11 cellular contexts compared by ENCODE assay signal in the genomic region with DNA sequence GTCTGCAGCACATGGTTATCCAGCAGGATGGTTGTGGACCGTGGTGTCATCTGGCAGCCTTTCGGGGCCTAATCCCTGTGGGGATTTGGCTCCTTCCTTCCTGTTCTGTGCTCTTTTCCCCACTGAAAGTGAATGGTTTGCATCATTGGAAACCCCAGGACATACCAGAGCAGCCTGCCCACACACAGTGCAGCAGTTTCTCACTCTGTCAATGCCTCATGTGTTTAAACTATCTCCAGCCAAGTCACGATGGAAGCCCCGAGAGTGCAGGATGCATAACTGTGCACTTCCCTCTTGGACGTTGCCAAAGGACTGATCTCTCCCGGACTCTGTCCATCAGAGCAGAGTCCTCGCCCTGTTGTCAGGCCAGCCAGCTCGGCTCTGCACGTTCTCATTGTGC. TPM values are rescaled to one million over a fixed set of nuclear protein-coding genes. Genes with fewer than 3 reads are reported as not detected.
DNase-seq lines count a peak whose midpoint lies in the region; ATAC-seq, FAIRE-seq and TF ChIP-seq lines count a peak whose summit lies in the region.
"Had no signal": no experiment of that assay in that cellular context is flagged by ENCODE, and none has a peak within 500 bp of the region (broad histone marks: within the 10 kb centered on the region; RNA-seq: fewer than 3 reads in every experiment).

No MANE protein-coding gene starts in this region.

- WGBS in H1 (ENCODE audit: extremely low coverage in 1 of 2, insufficient coverage in 1 of 2, insufficient read length in 1 of 2, insufficient replicate concordance in 2 of 2, low coverage in 1 of 2, low lambda C conversion rate in 2 of 2, missing lambda C conversion rate in 1 of 2), 2 experiments = 95% methylated on average over 9 of the region's 9 CpGs; no CpG with 5 or more reads in 1 of the 2 experiments
- 25 to 27% methylated on average over 9 of the region's 9 CpGs for WGBS in tibial nerve, 2 donors

- POLR2A ChIA-PET in H1 (lab: Charles Lee; ENCODE audit: partially characterized antibody) = no interaction called here

- no peak overlapping the region for H4K5ac ChIP-seq in H1 (ENCODE audit: insufficient read length, low read depth, low read length)

- H3K9ac ChIP-seq in H1 (replicated peaks in 1 of 4; ENCODE audit: extremely low read depth in 1 of 4, low read depth in 3 of 4, low read length in 3 of 4) = peak overlapping the region in 1 of 4 experiments; percentile 32; a peak in 1 of 7 replicates

- no peak for FAIRE-seq in H1 (lab: Jason Lieb, UNC)
- FAIRE-seq: A204.1 had no signal

- H3K23ac ChIP-seq in H1 (ENCODE audit: insufficient read length) = no peak overlapping the region

- TF ChIP-seq RAD21 in H1 (IDR thresholded peaks at IDR 0.05 in 1 of 2, conservative IDR thresholded peaks at IDR 0.05 in 1 of 2; ENCODE audit: low read depth in 2 of 2, low read length in 2 of 2) = no peak

- H2BK12ac ChIP-seq in H1 (ENCODE audit: low read depth, low read length) = no peak overlapping the region

- H3K4me3 ChIP-seq in H1 (ENCODE audit: extremely low read depth in 1 of 4, insufficient read depth in 2 of 4, low read depth in 3 of 4, low read length in 4 of 4) (no peak overlapping the region), lower lobe of right lung (no peak overlapping the region), tibial nerve (no peak overlapping the region)

- H3K27ac ChIP-seq in H1 (ENCODE audit: low read depth, low read length) = no peak overlapping the region
- no peak overlapping the region for H3K27ac ChIP-seq in lower lobe of right lung
- peak overlapping the region in 1 of 4 donors; percentile 52 for H3K27ac ChIP-seq in tibial nerve

- no peak overlapping the region for H3K56ac ChIP-seq in H1 (replicated peaks; ENCODE audit: insufficient read length, low read depth, low read length)

- H3K23me2 ChIP-seq in H1 (ENCODE audit: low read depth, low read length) = no peaks in the 10 kb centered on the region

- H3K4ac ChIP-seq in H1 (replicated peaks; ENCODE audit: insufficient read length, low read depth, low read length) = no peak overlapping the region

- H3K18ac ChIP-seq in H1 (ENCODE audit: extremely low read depth, low read length) = no peak overlapping the region

- peaks cover 0 to 3% (median 0%) of the 10 kb centered on the region in 4 experiments; a peak in 1 of 8 replicates for H3K36me3 ChIP-seq in H1 (ENCODE audit: control insufficient read depth in 2 of 4, insufficient read depth in 4 of 4, low read length in 3 of 4)
- peaks cover 41% of the 10 kb centered on the region for H3K36me3 ChIP-seq in lower lobe of right lung
- peaks cover 0 to 30% (median 10%) of the 10 kb centered on the region in 3 donors for H3K36me3 ChIP-seq in tibial nerve

- H2AFZ ChIP-seq in H1 (ENCODE audit: low read length) = no peak overlapping the region

- CTCF ChIA-PET in H1 (lab: Charles Lee; ENCODE audit: partially characterized antibody) = interaction anchor here (0.7 to 1.2 kb wide), 3 partner anchors 8 to 98 kb away, joined by 3 to 4 read pairs (median 3); no protein-coding TSS in a partner anchor

- TF ChIP-seq EP300 in H1 (IDR thresholded peaks at IDR 0.05; ENCODE audit: borderline replicate concordance in 1 of 2, low read depth in 2 of 2, low read length in 2 of 2) = no peak
- TF ChIP-seq EP300 in tibial nerve (IDR thresholded peaks at IDR 0.05) = peak in 1 of 2 donors; percentile 78

- H3K9me3 ChIP-seq in H1 (ENCODE audit: insufficient read depth in 2 of 2, low read depth in 1 of 2, low read length in 1 of 2) (no peaks in the 10 kb centered on the region), lower lobe of right lung (no peaks in the 10 kb centered on the region), tibial nerve (no peaks in the 10 kb centered on the region)

- peak; percentile 34 to 80 for ATAC-seq in lower lobe of right lung
- no peak for ATAC-seq in HG02973 (IDR thresholded peaks at IDR 0.05; ENCODE audit: unreplicated experiment)

- intact Hi-C loops in lower lobe of right lung (cut with DNase I) = no loop called here

- no peak overlapping the region for H2BK5ac ChIP-seq in H1 (ENCODE audit: low read depth, low read length)

- no peaks in the 10 kb centered on the region for H3K79me1 ChIP-seq in H1 (ENCODE audit: low read depth, low read length)

- H2BK20ac ChIP-seq in H1 (ENCODE audit: low read length) = no peak overlapping the region

- no peak overlapping the region for H3K4me2 ChIP-seq in H1 (ENCODE audit: insufficient read depth in 1 of 2, low read depth in 2 of 2, low read length in 2 of 2)

- DNase-seq in activated effector memory CD4-positive, alpha-beta T cell treated with anti-CD3 and anti-CD28 coated beads, Interleukin-2, amount 50 U/mL, for 16 hours = peak; percentile 55
- no peak for DNase-seq in activated effector memory CD4-positive, alpha-beta T cell treated with Interleukin-2 at 50 U/mL for 16 hours
- DNase-seq in H1 (ENCODE audit: low read depth in 1 of 2, low spot score in 2 of 2) (no peak), lower lobe of right lung (no peak), tibial nerve (ENCODE audit: low spot score in 2 of 2) (peak; percentile 59 to 79), DMS114 treated with DMSO at 0.1 percent for 48 hours (lab: John Stamatoyannopoulos, UW; ENCODE audit: unreplicated experiment) (no peak)
- no peak for DNase-seq in activated CD4-positive, alpha-beta T cell treated with anti-CD3 and anti-CD28 coated beads for 48 hours
- DNase-seq: activated T-cell treated with anti-CD3 and anti-CD28 coated beads, Interleukin-2, amount 50 U/mL, for 48 hours; effector CD4-positive, alpha-beta T cell had no signal

- H4K20me1 ChIP-seq in H1 (replicated peaks in 1 of 2; ENCODE audit: control insufficient read depth in 1 of 2, insufficient read depth in 2 of 2, low read length in 2 of 2) = peaks cover 0 to 2% of the 10 kb centered on the region in 2 experiments

- H2BK120ac ChIP-seq in H1 (replicated peaks; ENCODE audit: low read depth, low read length) = no peak overlapping the region

- TF ChIP-seq POLR2A in H1 (IDR thresholded peaks at IDR 0.05; ENCODE audit: control extremely low read depth in 1 of 2, low read depth in 2 of 2, low read length in 2 of 2) (no peak), tibial nerve (IDR thresholded peaks at IDR 0.05) (no peak)

- TF ChIP-seq CTCF in H1 (IDR thresholded peaks at IDR 0.05; ENCODE audit: control extremely low read depth in 1 of 3, insufficient read depth in 1 of 3, low read depth in 1 of 3, low read length in 3 of 3) (no peak), lower lobe of right lung (IDR thresholded peaks at IDR 0.05) (no peak), tibial nerve (IDR thresholded peaks at IDR 0.05) (no peak)

- peak overlapping the region; percentile 19; the same call in 1 of the 2 replicates for H2BK15ac ChIP-seq in H1 (ENCODE audit: low read length)

- H2AK5ac ChIP-seq in H1 (ENCODE audit: low read depth, low read length) = no peak overlapping the region

- H3K4me1 ChIP-seq in H1 (replicated peaks in 1 of 4; ENCODE audit: control insufficient read depth in 3 of 4, insufficient read depth in 4 of 4, low read length in 3 of 4) (0 out of 7 replicates have a peak, but pooled peaks cover 0 to 4% (median 0%) of the 10 kb centered on the region in 4 experiments), lower lobe of right lung (peaks cover 17% of the 10 kb centered on the region), tibial nerve (peaks cover 0 to 4% (median 0%) of the 10 kb centered on the region in 4 donors)

- H4K91ac ChIP-seq in H1 (replicated peaks; ENCODE audit: insufficient read length, low read length) = no peak overlapping the region

- H3K79me2 ChIP-seq in H1 (ENCODE audit: control insufficient read depth in 1 of 2, insufficient read depth in 2 of 2, low read length in 2 of 2) = no peaks in the 10 kb centered on the region

- no peaks in the 10 kb centered on the region for H3K27me3 ChIP-seq in H1 (replicated peaks in 1 of 4; ENCODE audit: control insufficient read depth in 3 of 4, extremely low read depth in 1 of 4, insufficient read depth in 3 of 4, low read length in 3 of 4)
- no peaks in the 10 kb centered on the region for H3K27me3 ChIP-seq in lower lobe of right lung (ENCODE audit: low read depth)
- no peaks in the 10 kb centered on the region for H3K27me3 ChIP-seq in tibial nerve

- no peak overlapping the region for H4K8ac ChIP-seq in H1 (ENCODE audit: extremely low read depth, insufficient read depth, low read length)

- H3K14ac ChIP-seq in H1 (ENCODE audit: insufficient read length) = no peak overlapping the region

TF ChIP-seq in H1, 55 proteins besides CTCF, POLR2A, EP300 and RAD21:
- no peak for TF ChIP-seq RXRA (IDR thresholded peaks at IDR 0.05; ENCODE audit: insufficient read depth, low read depth, low read length)
- no peak for TF ChIP-seq CREB1 (IDR thresholded peaks at IDR 0.05)
- no peak for TF ChIP-seq SP1 (IDR thresholded peaks at IDR 0.05; ENCODE audit: low read depth, low read length)

RNA-seq across cellular contexts. Expression of a gene that starts 29.0 kb away (rescaled TPM):
- total RNA-seq in H1 (2021; fragmentation: NEBNext Ultra II Directional; extraction: Animal tissue kit (Norgen Biotek cat#: 25700)) = 0.99 and 1.5 TPM in 2 replicates
- 0.77 and 1.5 TPM in 2 replicates for polyA plus RNA-seq in H1 (2011; rRNA removed)
- 0.78 TPM for polyA plus RNA-seq in H1 (2011; cell fraction: cytosol; rRNA removed)
- 5.4 TPM for polyA plus RNA-seq in H1 (2011; cell fraction: nucleus; rRNA removed)
- polyA plus RNA-seq in H1 (2012, experiment 1 of 2) = 0.54 to 0.84 TPM (median 0.70 TPM) in 4 replicates
- polyA plus RNA-seq in H1 (2012, experiment 2 of 2) = 0.45 TPM
- polyA plus RNA-seq in H1 (2013, experiment 1 of 2) = 1.5 TPM
- 1.3 TPM for polyA plus RNA-seq in H1 (2013, experiment 2 of 2)
- polyA minus RNA-seq in H1 (2011; rRNA and poly(A)+ RNA removed) = 0.16 TPM in 1 of 2 replicates, not detected in the other
- polyA minus RNA-seq in H1 (2011; cell fraction: cytosol; rRNA and poly(A)+ RNA removed) = 0.59 TPM
- polyA minus RNA-seq in H1 (2011; cell fraction: nucleus; rRNA and poly(A)+ RNA removed) = 0.50 TPM
- total RNA-seq in lower lobe of right lung (13.7 TPM), tibial nerve (under 1 TPM in 1 of 4 donors, not detected in 3; 0.21 TPM)

Comparison
In these comparisons a context has a peak if more than half of its experiments do, and no peak if none do; other contexts are left out.
1. DNase-seq: peak in activated effector memory CD4-positive, alpha-beta T cell treated with anti-CD3 and anti-CD28 coated beads, Interleukin-2, amount 50 U/mL, for 16 hours (single experiment) and tibial nerve (2 of 2); none in activated effector memory CD4-positive, alpha-beta T cell treated with Interleukin-2 at 50 U/mL for 16 hours (single experiment), H1 (0 of 2), lower lobe of right lung (single experiment), activated CD4-positive, alpha-beta T cell treated with anti-CD3 and anti-CD28 coated beads for 48 hours (single experiment) and DMS114 treated with DMSO at 0.1 percent for 48 hours (single experiment).